ENCODE assay signal across 16 cellular contexts in the genomic region with DNA sequence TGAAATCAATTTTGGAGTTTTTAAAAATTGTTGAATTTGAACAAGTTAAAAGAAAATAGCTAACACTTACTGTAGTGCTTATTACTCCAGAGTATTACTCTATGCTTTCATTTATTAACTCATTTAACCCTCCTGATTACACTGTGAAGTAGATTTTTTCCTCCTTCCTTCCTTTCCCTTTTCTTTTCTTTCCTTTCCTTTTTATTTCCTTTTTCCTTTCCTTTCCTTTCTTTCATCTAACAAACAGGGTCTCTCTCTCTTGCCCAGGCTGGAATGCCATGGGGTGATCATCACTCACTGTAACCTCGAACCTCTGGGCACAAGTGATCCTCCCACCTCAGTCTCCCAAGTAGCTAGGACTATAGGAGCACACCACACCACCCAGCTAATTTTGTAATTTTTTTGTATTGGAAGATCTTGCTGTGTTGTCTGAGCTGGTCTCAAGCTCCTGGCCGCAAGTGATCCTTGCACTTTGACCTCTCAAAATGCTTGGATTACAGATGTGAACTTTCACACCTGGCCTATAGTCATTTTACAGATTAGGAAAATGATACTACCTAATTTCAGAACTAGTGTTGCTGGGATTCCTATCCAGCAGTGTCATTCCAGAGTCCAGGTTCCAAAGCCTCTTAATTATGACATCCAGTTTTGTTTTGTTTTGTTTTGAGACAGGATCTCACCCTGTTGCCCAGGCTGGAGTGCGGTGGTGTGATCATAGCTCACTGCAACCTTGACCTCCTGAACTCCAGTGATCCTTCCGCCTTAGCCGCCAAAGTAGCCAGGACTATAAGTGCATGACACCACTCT. TPM values are rescaled to one million over a fixed set of nuclear protein-coding genes. Genes with fewer than 3 reads are reported as not detected.
DNase-seq lines count a peak whose midpoint lies in the region; ATAC-seq, FAIRE-seq and TF ChIP-seq lines count a peak whose summit lies in the region.
"Had no signal": no experiment of that assay in that cellular context is flagged by ENCODE, and none has a peak within 500 bp of the region (broad histone marks: within the 10 kb centered on the region; RNA-seq: fewer than 3 reads in every experiment).

No MANE protein-coding gene starts in this region.

- H3K9ac ChIP-seq in smooth muscle cell (ENCODE audit: low read depth) = no peak overlapping the region
- H3K9ac ChIP-seq: GM23248 had no signal

- intact Hi-C loops in left colon (cut with DNase I, micrococcal nuclease) = no loop called here

- peak overlapping the region; percentile 59 for H3K27ac Mint-ChIP-seq in activated T-cell treated with anti-CD3 and anti-CD28 coated beads, Interleukin-2, amount 50 U/mL, for 72 hours
- H3K27ac Mint-ChIP-seq in activated CD4-positive, alpha-beta memory T cell treated with anti-CD3 and anti-CD28 coated beads, Interleukin-2, amount 10 ng/mL, durations not matched to agents 7 days and 5 days = peak overlapping the region; percentile 1

- peaks cover 4 to 26% of the 10 kb centered on the region in 2 donors for H3K36me3 Mint-ChIP-seq in activated T-cell treated with anti-CD3 and anti-CD28 coated beads, Interleukin-2, amount 50 U/mL, for 72 hours (ENCODE audit: insufficient read depth in 2 of 2)
- H3K36me3 Mint-ChIP-seq in activated CD4-positive, alpha-beta memory T cell treated with anti-CD3 and anti-CD28 coated beads, Interleukin-2, amount 10 ng/mL, durations not matched to agents 7 days and 5 days (ENCODE audit: low read depth) = peaks cover 33% of the 10 kb centered on the region

- peaks cover 42% of the 10 kb centered on the region for H3K4me1 Mint-ChIP-seq in activated T-cell treated with anti-CD3 and anti-CD28 coated beads, Interleukin-2, amount 50 U/mL, for 72 hours (ENCODE audit: low read depth)
- peaks cover 23% of the 10 kb centered on the region for H3K4me1 Mint-ChIP-seq in activated CD4-positive, alpha-beta memory T cell treated with anti-CD3 and anti-CD28 coated beads, Interleukin-2, amount 10 ng/mL, durations not matched to agents 7 days and 5 days

- no peaks in the 10 kb centered on the region for H3K4me1 ChIP-seq in smooth muscle cell (ENCODE audit: low read depth)

- CTCF ChIA-PET in activated CD4-positive, alpha-beta memory T cell treated with anti-CD3 and anti-CD28 coated beads, Interleukin-2, amount 10 ng/mL, durations not matched to agents 7 days and 5 days (lab: Charles Lee) = no interaction called here

- peak overlapping the region; percentile 1 for H3K27ac ChIP-seq in smooth muscle cell (ENCODE audit: low read depth)
- H3K27ac ChIP-seq: gastroesophageal sphincter, GM23248, skin epidermis, thyroid gland had no signal

- H3F3A ChIP-seq in smooth muscle cell (ENCODE audit: low read depth) = no peaks in the 10 kb centered on the region

- no peak for FAIRE-seq in D721Med (lab: Jason Lieb, UNC)
- FAIRE-seq: A204.1, bronchial epithelial cell had no signal

- no peak for ATAC-seq in activated T-cell treated with anti-CD3 and anti-CD28 coated beads, Interleukin-2, amount 50 U/mL, for 72 hours (replicated peaks in 1 of 2)
- ATAC-seq in left colon = peak; percentile 58
- ATAC-seq: gastroesophageal sphincter had no signal

- no peak overlapping the region for H3K4me2 ChIP-seq in smooth muscle cell

- H3K9me3 ChIP-seq in smooth muscle cell (replicated peaks; ENCODE audit: low read depth) = no peaks in the 10 kb centered on the region
- H3K9me3 ChIP-seq: gastroesophageal sphincter, thyroid gland had no signal

- no peak overlapping the region for H3K4me3 ChIP-seq in smooth muscle cell
- H3K4me3 ChIP-seq: gastroesophageal sphincter, GM23248, skin epidermis, thyroid gland had no signal

- peaks cover 14% of the 10 kb centered on the region for H3K36me3 ChIP-seq in smooth muscle cell (ENCODE audit: low read depth)

- DNase-seq in activated T-cell treated with anti-CD3 and anti-CD28 coated beads, Interleukin-2, amount 50 U/mL, for 72 hours = no peak
- DNase-seq in activated T-cell treated with anti-CD3 and anti-CD28 coated beads for 4 hours (no peak), left colon (no peak), smooth muscle cell (lab: John Stamatoyannopoulos, UW; ENCODE audit: unreplicated experiment) (no peak), H4 (ENCODE audit: low spot score) (no peak), D721Med (ENCODE audit: insufficient read length, low spot score) (no peak), GOT3 (lab: John Stamatoyannopoulos, UW) (no peak)
- no peak for DNase-seq in activated CD4-positive, alpha-beta memory T cell treated with anti-CD3 and anti-CD28 coated beads, Interleukin-2, amount 10 ng/mL, durations not matched to agents 7 days and 5 days
- DNase-seq: activated CD4-positive, alpha-beta T cell treated with anti-CD3 and anti-CD28 coated beads for 1 hour; GM23248; NCI-H146; thyroid gland had no signal

- peaks cover 92% of the 10 kb centered on the region for H4K20me1 ChIP-seq in smooth muscle cell (ENCODE audit: low read depth)

- H3K79me2 ChIP-seq in smooth muscle cell (ENCODE audit: low read depth) = peaks cover 97% of the 10 kb centered on the region

- TF ChIP-seq CTCF in smooth muscle cell (IDR thresholded peaks at IDR 0.05; ENCODE audit: borderline replicate concordance, insufficient read depth, poor library complexity, severe bottlenecking) = no peak
- TF ChIP-seq CTCF in D721Med (IDR thresholded peaks at IDR 0.05; ENCODE audit: insufficient read depth, missing control alignments) = no peak

- no peak overlapping the region for H3K4me3 Mint-ChIP-seq in activated T-cell treated with anti-CD3 and anti-CD28 coated beads, Interleukin-2, amount 50 U/mL, for 72 hours
- no peak overlapping the region for H3K4me3 Mint-ChIP-seq in activated CD4-positive, alpha-beta memory T cell treated with anti-CD3 and anti-CD28 coated beads, Interleukin-2, amount 10 ng/mL, durations not matched to agents 7 days and 5 days

- POLR2A ChIA-PET in activated CD4-positive, alpha-beta memory T cell treated with anti-CD3 and anti-CD28 coated beads, Interleukin-2, amount 10 ng/mL, durations not matched to agents 7 days and 5 days (lab: Charles Lee) = no interaction called here

- no peak overlapping the region for H2AFZ ChIP-seq in smooth muscle cell (ENCODE audit: low read depth)
- H2AFZ ChIP-seq: GM23248 had no signal

- 99% methylated on average over 5 of the region's 5 CpGs for WGBS in smooth muscle cell (ENCODE audit: low lambda C conversion rate)

- H3K9me3 Mint-ChIP-seq in activated T-cell treated with anti-CD3 and anti-CD28 coated beads, Interleukin-2, amount 50 U/mL, for 72 hours = no peaks in the 10 kb centered on the region
- no peaks in the 10 kb centered on the region for H3K9me3 Mint-ChIP-seq in activated CD4-positive, alpha-beta memory T cell treated with anti-CD3 and anti-CD28 coated beads, Interleukin-2, amount 10 ng/mL, durations not matched to agents 7 days and 5 days

- no peaks in the 10 kb centered on the region for H3K27me3 ChIP-seq in smooth muscle cell (ENCODE audit: low read depth)
- H3K27me3 ChIP-seq: gastroesophageal sphincter, thyroid gland had no signal

- no peaks in the 10 kb centered on the region for H3K27me3 Mint-ChIP-seq in activated T-cell treated with anti-CD3 and anti-CD28 coated beads, Interleukin-2, amount 50 U/mL, for 72 hours (ENCODE audit: low read depth)
- no peaks in the 10 kb centered on the region for H3K27me3 Mint-ChIP-seq in activated CD4-positive, alpha-beta memory T cell treated with anti-CD3 and anti-CD28 coated beads, Interleukin-2, amount 10 ng/mL, durations not matched to agents 7 days and 5 days

RNA-seq across cellular contexts. Expression of gene TAOK1, which starts 59.9 kb away (rescaled TPM):
- 10 to 100 TPM; 39.3 to 48.1 TPM for total RNA-seq in activated T-cell treated with anti-CD3 and anti-CD28 coated beads, Interleukin-2, amount 50 U/mL, for 72 hours
- 10 to 100 TPM; 50.0 to 51.0 TPM for total RNA-seq in activated CD4-positive, alpha-beta memory T cell treated with anti-CD3 and anti-CD28 coated beads, Interleukin-2, amount 10 ng/mL, durations not matched to agents 7 days and 5 days
- total RNA-seq in left colon (10 to 100 TPM; 50.6 to 54.9 TPM), smooth muscle cell (58.7 and 76.8 TPM in 2 replicates)
- 4.7 and 4.9 TPM in 2 replicates for polyA plus RNA-seq in smooth muscle cell
- 16.0 and 23.9 TPM in 2 replicates for total RNA-seq in H4 (2014; rRNA removed; shearing (Covaris generic))
